Comparison of ENCODE assay signal across 16 cellular contexts in genomic region chr10:20890009-20890408, GRCh38. TPM values are rescaled to one million over a fixed set of nuclear protein-coding genes. Genes with fewer than 3 reads are reported as not detected.
DNase-seq lines count a peak whose midpoint lies in the region; FAIRE-seq and TF ChIP-seq lines count a peak whose summit lies in the region.
"Had no signal": no experiment of that assay in that cellular context is flagged by ENCODE, and none has a peak within 500 bp of the region (broad histone marks: within the 10 kb centered on the region; RNA-seq: fewer than 3 reads in every experiment).

No MANE protein-coding gene starts in this region.

- H3K36me3 ChIP-seq in OCI-LY7 (ENCODE audit: insufficient read depth, low read length) (no peaks in the 10 kb centered on the region), right atrium auricular region (peaks cover 43% of the 10 kb centered on the region)
- H3K36me3 ChIP-seq: BLaER1 treated with 17β-estradiol and CSF1 and Interleukin-3, amounts not matched to agents 10 nM and 100 nM; tibial nerve had no signal

- TF ChIP-seq CTCF in OCI-LY7 (conservative IDR thresholded peaks at IDR 0.05; ENCODE audit: low read length) (no peak), right atrium auricular region (IDR thresholded peaks at IDR 0.05) (no peak), GM20000 (IDR thresholded peaks at IDR 0.05; ENCODE audit: extremely low read depth, missing control alignments) (no peak), foreskin fibroblast (IDR thresholded peaks at IDR 0.05; ENCODE audit: low read depth, low read length) (no peak)

- FAIRE-seq in GM19239 (lab: Jason Lieb, UNC) = no peak

- no TSS peak for BruUV-seq in OCI-LY7 (replicated peaks; lab: Mats Ljungman, UMichigan)

- CTCF ChIA-PET in OCI-LY7 (lab: Charles Lee; ENCODE audit: unreplicated experiment) = no interaction called here

- H3K9me3 ChIP-seq in OCI-LY7 (ENCODE audit: low read length) (no peaks in the 10 kb centered on the region), right atrium auricular region (no peaks in the 10 kb centered on the region)
- H3K9me3 ChIP-seq: BLaER1 treated with 17β-estradiol and CSF1 and Interleukin-3, amounts not matched to agents 10 nM and 100 nM; tibial nerve had no signal

- H2AFZ ChIP-seq in OCI-LY7 (ENCODE audit: low read length) = peak overlapping the region; percentile 4; the same call in 1 of the 2 replicates

- intact Hi-C loops in OCI-LY7 (cut with micrococcal nuclease; ENCODE audit: unreplicated experiment) = no loop called here

- H3K79me2 ChIP-seq in OCI-LY7 (ENCODE audit: insufficient read depth, low read depth, low read length) = no peaks in the 10 kb centered on the region

- H3K27ac ChIP-seq in OCI-LY7 (ENCODE audit: low read depth, low read length, poor library complexity, severe bottlenecking) (no peak overlapping the region), right atrium auricular region (peak overlapping the region; percentile 83 to 93)
- H3K27ac ChIP-seq: BLaER1 treated with 17β-estradiol and CSF1 and Interleukin-3, amounts not matched to agents 10 nM and 100 nM; tibial nerve had no signal

- no peaks in the 10 kb centered on the region for H3K27me3 ChIP-seq in right atrium auricular region
- H3K27me3 ChIP-seq: BLaER1 treated with 17β-estradiol and CSF1 and Interleukin-3, amounts not matched to agents 10 nM and 100 nM; tibial nerve had no signal

- POLR2A ChIA-PET in OCI-LY7 (lab: Charles Lee) = no interaction called here

- no peaks in the 10 kb centered on the region for H3K9me2 ChIP-seq in OCI-LY7 (ENCODE audit: insufficient read depth, low read length)

- no peak overlapping the region for H3K4me2 ChIP-seq in OCI-LY7 (ENCODE audit: low read length)
- H3K4me2 ChIP-seq: BLaER1 treated with 17β-estradiol and CSF1 and Interleukin-3, amounts not matched to agents 10 nM and 100 nM had no signal

- H4K20me1 ChIP-seq in OCI-LY7 (ENCODE audit: insufficient read depth, low read length) = no peaks in the 10 kb centered on the region
- H4K20me1 ChIP-seq: BLaER1 treated with 17β-estradiol and CSF1 and Interleukin-3, amounts not matched to agents 10 nM and 100 nM had no signal

- H3K4me3 ChIP-seq in OCI-LY7 (ENCODE audit: low read depth, low read length, poor library complexity, severe bottlenecking) = no peak overlapping the region
- peak overlapping the region; percentile 33 to 51 for H3K4me3 ChIP-seq in right atrium auricular region
- H3K4me3 ChIP-seq in foreskin fibroblast (ENCODE audit: low read depth in 1 of 2, low read length in 2 of 2) = no peak overlapping the region
- H3K4me3 ChIP-seq: BLaER1 treated with 17β-estradiol and CSF1 and Interleukin-3, amounts not matched to agents 10 nM and 100 nM; tibial nerve had no signal

- DNase-seq in ELF-1 (ENCODE audit: low read depth, low spot score) = peak; percentile 56
- peak; percentile 35 for DNase-seq in NCI-H1417 treated with DMSO at 0.1 percent for 48 hours (lab: John Stamatoyannopoulos, UW)
- no peak for DNase-seq in OCI-LY7 (ENCODE audit: low spot score)
- DNase-seq in right atrium auricular region (ENCODE audit: low spot score) = no peak
- no peak for DNase-seq in GM20000 (ENCODE audit: low spot score)
- no peak for DNase-seq in activated CD4-positive, alpha-beta T cell treated with anti-CD3 and anti-CD28 coated beads for 4 hours
- no peak for DNase-seq in GM19239 (ENCODE audit: insufficient read length, low spot score)
- DNase-seq in foreskin fibroblast = no peak
- DNase-seq: activated effector memory CD4-positive, alpha-beta T cell treated with Interleukin-2 at 50 U/mL for 16 hours; effector CD8-positive, alpha-beta T cell; GF-D8; IMR-90; NCI-H1436; stimulated activated CD4-positive, alpha-beta T cell treated with anti-CD3 and anti-CD28 coated beads, Interleukin-4, amount 100 ng/mL, for 1 hour had no signal

- peaks cover 6% of the 10 kb centered on the region for H3K4me1 ChIP-seq in OCI-LY7 (ENCODE audit: insufficient read depth, low read length, poor library complexity, severe bottlenecking)
- H3K4me1 ChIP-seq in right atrium auricular region = no peaks in the 10 kb centered on the region
- H3K4me1 ChIP-seq: tibial nerve had no signal

RNA-seq across cellular contexts. Expression of gene NEBL, which starts 7.1 kb away (rescaled TPM):
- 0.21 TPM in 1 of 2 replicates, not detected in the other for total RNA-seq in OCI-LY7 (2014; rRNA removed; shearing (Covaris generic))
- total RNA-seq in OCI-LY7 (2022) (1.1 and 1.3 TPM in 2 replicates), right atrium auricular region (100 to 1,000 TPM; 304 to 550 TPM)

Comparison
In these comparisons a context has a peak if more than half of its experiments do, and no peak if none do; other contexts are left out.
1. DNase-seq: peak in ELF-1 (single experiment) and NCI-H1417 treated with DMSO at 0.1 percent for 48 hours (single experiment); none in OCI-LY7 (single experiment), right atrium auricular region (single experiment), GM20000 (single experiment), activated CD4-positive, alpha-beta T cell treated with anti-CD3 and anti-CD28 coated beads for 4 hours (0 of 2), GM19239 (single experiment) and foreskin fibroblast (0 of 2).
2. H3K4me3 ChIP-seq: peak in right atrium auricular region (2 of 2); none in OCI-LY7 (single experiment) and foreskin fibroblast (0 of 2).
3. RNA of gene NEBL, which starts 7.1 kb away (total RNA-seq): 304 to 550 TPM in right atrium auricular region; 0.21 to 1.3 TPM in OCI-LY7; every median in the first group is over 100 times any median in the second.